Comparison of ENCODE assay signal across 21 cellular contexts in the genomic region with DNA sequence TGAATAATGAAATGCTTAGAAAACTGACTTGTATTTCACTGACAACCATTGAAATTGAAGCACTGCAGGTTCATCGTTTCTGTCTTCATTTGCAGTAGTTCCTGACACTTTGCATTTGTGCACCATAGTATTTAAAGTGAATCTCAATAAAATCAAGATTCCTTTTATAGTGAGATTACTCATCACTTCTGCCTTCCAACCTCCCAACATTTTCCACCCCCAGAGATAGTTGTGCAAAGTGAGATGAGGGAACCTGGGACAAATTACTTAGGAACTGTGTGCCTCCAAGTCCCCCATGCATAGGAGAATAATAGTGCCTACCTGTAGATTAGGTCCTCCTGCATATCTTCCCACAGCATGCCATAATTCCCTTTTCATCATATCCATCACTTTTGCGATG.
"Had no signal": no experiment of that assay in that cellular context is flagged by ENCODE, and none has a peak within 500 bp of the region (broad histone marks: within the 10 kb centered on the region; RNA-seq: fewer than 3 reads in every experiment).

No MANE protein-coding gene starts in this region.

- H3K36me3 ChIP-seq: left ventricle myocardium inferior, pancreas, right atrium auricular region, right lobe of liver, tibial nerve, uterus had no signal

- H3K27ac ChIP-seq: left ventricle myocardium inferior, pancreas, psoas muscle, right atrium auricular region, right lobe of liver, skin epidermis, tibial nerve, uterus had no signal

- H3K4me3 ChIP-seq: left ventricle myocardium inferior, lung, mucosa of descending colon, pancreas, psoas muscle, right atrium auricular region, right lobe of liver, skin epidermis, tibial nerve, uterus had no signal

- H3K4me1 ChIP-seq: psoas muscle, right atrium auricular region, right lobe of liver, tibial nerve, uterus had no signal

- H3K9me3 ChIP-seq: left ventricle myocardium inferior, mucosa of descending colon, pancreas, psoas muscle, right atrium auricular region, right lobe of liver, tibial nerve, uterus had no signal

- DNase-seq: immature natural killer cell; islet precursor cell; left ventricle myocardium inferior; mucosa of descending colon; naive thymus-derived CD4-positive, alpha-beta T cell; pancreas; posterior cingulate gyrus; psoas muscle; right lobe of liver; stimulated activated CD4-positive, alpha-beta T cell treated with anti-CD3 and anti-CD28 coated beads, Interleukin-12 subunit alpha, Interleukin-12 subunit beta, amount 100 ng/mL, for 4 hours; stimulated activated CD4-positive, alpha-beta T cell treated with anti-CD3 and anti-CD28 coated beads, Interleukin-15, amount 100 ng/mL, for 24 hours; stimulated activated CD4-positive, alpha-beta T cell treated with anti-CD3 and anti-CD28 coated beads, Interleukin-2, amount 100 ng/mL, for 24 hours; stimulated activated CD4-positive, alpha-beta T cell treated with anti-CD3 and anti-CD28 coated beads, Interleukin-4, amount 100 ng/mL, for 1 hour; stimulated activated naive B cell treated with anti-CD40 and anti-IgM and Interleukin-4, amounts not matched to agents 10 μg/mL and 1 μg/mL and 100 μg/mL, for 72 hours; stimulated activated naive CD8-positive, alpha-beta T cell treated with anti-CD3 and anti-CD28 coated beads, Interleukin-15, Interleukin-2, amounts not matched to agents 100 U/mL and 50 U/mL, for 24 hours; uterus had no signal

- H3K27me3 ChIP-seq: pancreas, right atrium auricular region, right lobe of liver, tibial nerve, uterus had no signal

- ATAC-seq: mucosa of descending colon; naive thymus-derived CD4-positive, alpha-beta T cell; natural killer cell treated with Interleukin-12 subunit alpha and Interleukin-12 subunit beta and Interleukin-15 and Interleukin-18, amount 100 ng/mL, for 72 hours; pancreas; psoas muscle; right lobe of liver; stimulated activated naive B cell treated with anti-CD40 and anti-IgM and Interleukin-4, amounts not matched to agents 10 μg/mL and 1 μg/mL and 100 μg/mL, for 72 hours; stimulated activated naive CD8-positive, alpha-beta T cell treated with anti-CD3 and anti-CD28 coated beads, Interleukin-15, Interleukin-2, amounts not matched to agents 100 U/mL and 50 U/mL, for 24 hours had no signal
